18 cellular contexts compared by ENCODE assay signal in the genomic region with DNA sequence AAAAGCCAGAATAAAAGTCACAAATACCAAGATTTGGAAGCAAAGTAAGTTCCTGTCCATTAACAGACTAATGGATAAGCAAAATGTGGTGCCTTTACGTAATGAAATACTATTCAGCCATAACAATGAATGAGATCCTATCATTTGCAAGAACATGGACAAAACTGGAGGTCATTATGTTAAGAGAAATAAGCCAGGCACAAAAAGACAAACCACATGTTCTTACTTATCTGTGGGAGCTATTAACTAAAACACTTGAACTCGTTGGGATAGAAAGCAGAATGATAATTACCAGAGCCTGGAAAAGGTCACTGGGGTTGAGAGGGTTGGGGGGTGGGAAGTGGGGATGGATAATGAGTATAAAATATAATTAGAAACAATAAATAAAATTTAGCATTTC.
"Had no signal": no experiment of that assay in that cellular context is flagged by ENCODE, and none has a peak within 500 bp of the region (broad histone marks: within the 10 kb centered on the region; RNA-seq: fewer than 3 reads in every experiment).

No MANE protein-coding gene starts in this region.

- H3K79me2 ChIP-seq: hepatocyte had no signal

- DNase-seq: effector memory CD8-positive, alpha-beta T cell; esophagus squamous epithelium; foreskin melanocyte; head of caudate nucleus; left colon; mammary epithelial cell; mucosa of descending colon; naive thymus-derived CD8-positive, alpha-beta T cell; posterior cingulate gyrus; small intestine; stimulated activated CD4-positive, alpha-beta T cell treated with anti-CD3 and anti-CD28 coated beads, Interleukin-2, amount 100 ng/mL, for 48 hours; stimulated activated naive CD8-positive, alpha-beta T cell treated with anti-CD3 and anti-CD28 coated beads, Interleukin-15, Interleukin-2, amounts not matched to agents 100 U/mL and 50 U/mL, for 24 hours; thyroid gland had no signal

- H3K27ac ChIP-seq: esophagus squamous epithelium, hepatocyte, neutrophil, suprapubic skin, thyroid gland had no signal

- H3K4me1 ChIP-seq: esophagus squamous epithelium, suprapubic skin, thyroid gland had no signal

- H3K9me3 ChIP-seq: esophagus squamous epithelium, mucosa of descending colon, neutrophil, suprapubic skin, thyroid gland had no signal

- ATAC-seq: effector memory CD8-positive, alpha-beta T cell; left colon; mucosa of descending colon; naive thymus-derived CD8-positive, alpha-beta T cell; stimulated activated naive CD8-positive, alpha-beta T cell treated with anti-CD3 and anti-CD28 coated beads, Interleukin-15, Interleukin-2, amounts not matched to agents 100 U/mL and 50 U/mL, for 24 hours had no signal

- FAIRE-seq: colon, small intestine, urothelium cell line had no signal

- H3K4me2 ChIP-seq: hepatocyte had no signal

- H2AFZ ChIP-seq: hepatocyte had no signal

- H3K36me3 ChIP-seq: esophagus squamous epithelium, neutrophil, suprapubic skin, thyroid gland had no signal

- H3K27me3 ChIP-seq: esophagus squamous epithelium, hepatocyte, neutrophil, suprapubic skin, thyroid gland had no signal

- H3K4me3 ChIP-seq: esophagus squamous epithelium, hepatocyte, mucosa of descending colon, suprapubic skin, thyroid gland had no signal
